Comparison of ENCODE assay signal across 18 cellular contexts in genomic region chr2:127951031-127951430, GRCh38.
DNase-seq lines count a peak whose midpoint lies in the region; ATAC-seq, FAIRE-seq and TF ChIP-seq lines count a peak whose summit lies in the region.
"Had no signal": no experiment of that assay in that cellular context is flagged by ENCODE, and none has a peak within 500 bp of the region (broad histone marks: within the 10 kb centered on the region; RNA-seq: fewer than 3 reads in every experiment).

No MANE protein-coding gene starts in this region.

- 63% methylated on average over 4 of the region's 4 CpGs for WGBS in hepatocyte (ENCODE audit: low lambda C conversion rate, missing lambda C conversion rate)
- WGBS in smooth muscle cell (ENCODE audit: low lambda C conversion rate): 74% methylated on average over 4 of the region's 4 CpGs

- H4K20me1 ChIP-seq in PC-3 (ENCODE audit: low read length): no peaks in the 10 kb centered on the region
- H4K20me1 ChIP-seq in hepatocyte (ENCODE audit: insufficient read depth, poor library complexity, severe bottlenecking): no peaks in the 10 kb centered on the region
- peaks cover 30% of the 10 kb centered on the region for H4K20me1 ChIP-seq in smooth muscle cell (ENCODE audit: low read depth)
- H4K20me1 ChIP-seq in neural progenitor cell (ENCODE audit: low read depth): peaks cover 4% of the 10 kb centered on the region

- POLR2A ChIA-PET in PC-3 (lab: Charles Lee; ENCODE audit: unreplicated experiment): no interaction called here

- H3K36me3 Mint-ChIP-seq in immature natural killer cell: peaks cover 21 to 51% (median 22%) of the 10 kb centered on the region in 3 donors
- H3K36me3 Mint-ChIP-seq in neural progenitor cell: peaks cover 25% of the 10 kb centered on the region

- peak overlapping the region; percentile 13; the same call in 1 of the 2 replicates for H3K27ac ChIP-seq in PC-3 (ENCODE audit: low read length)
- peak overlapping the region; percentile 59 for H3K27ac ChIP-seq in hepatocyte
- H3K27ac ChIP-seq in smooth muscle cell (ENCODE audit: low read depth): peak overlapping the region; percentile 25
- H3K27ac ChIP-seq in neural progenitor cell: no peak overlapping the region
- H3K27ac ChIP-seq: A549, PC-9, SJCRH30 had no signal

- no peak for FAIRE-seq in bronchial epithelial cell (lab: Jason Lieb, UNC)
- FAIRE-seq: A549, GM12878, H1 had no signal

- BruUV-seq in PC-3 (replicated peaks; lab: Mats Ljungman, UMichigan): no TSS peak

- H3K79me2 ChIP-seq in PC-3 (ENCODE audit: low read length) (no peaks in the 10 kb centered on the region), hepatocyte (no peaks in the 10 kb centered on the region), smooth muscle cell (ENCODE audit: low read depth) (no peaks in the 10 kb centered on the region), neural progenitor cell (ENCODE audit: low read depth) (no peaks in the 10 kb centered on the region)

- intact Hi-C loops in PC-3 (cut with micrococcal nuclease): no loop called here

- no peak overlapping the region for H3K4me3 ChIP-seq in PC-3 (ENCODE audit: low read length)
- no peak overlapping the region for H3K4me3 ChIP-seq in bronchial epithelial cell (ENCODE audit: low read depth, low read length)
- no peak overlapping the region for H3K4me3 ChIP-seq in hepatocyte
- no peak overlapping the region for H3K4me3 ChIP-seq in smooth muscle cell
- H3K4me3 ChIP-seq in neural progenitor cell: no peak overlapping the region
- H3K4me3 ChIP-seq: A549, GM12878, PC-9, SJCRH30 had no signal

- H3K9ac ChIP-seq in PC-3 (ENCODE audit: low read length): no peak overlapping the region
- no peak overlapping the region for H3K9ac ChIP-seq in smooth muscle cell (ENCODE audit: low read depth)
- no peak overlapping the region for H3K9ac ChIP-seq in neural progenitor cell

- H2AFZ ChIP-seq in PC-3 (ENCODE audit: low read length) (no peak overlapping the region), hepatocyte (no peak overlapping the region), smooth muscle cell (ENCODE audit: low read depth) (no peak overlapping the region), neural progenitor cell (replicated peaks) (no peak overlapping the region)
- H2AFZ ChIP-seq: PC-9 had no signal

- H3K4me3 Mint-ChIP-seq in immature natural killer cell (no peak overlapping the region), neural progenitor cell (no peak overlapping the region)
- H3K4me3 Mint-ChIP-seq: CD4-positive, alpha-beta T cell had no signal

- CTCF ChIA-PET in PC-3 (lab: Charles Lee): interaction anchor here (0.8 kb wide), 1 partner anchor 61 kb away, joined by 3 read pairs; no protein-coding TSS in a partner anchor

- H3K9me3 Mint-ChIP-seq in immature natural killer cell (no peaks in the 10 kb centered on the region), neural progenitor cell (no peaks in the 10 kb centered on the region)
- H3K9me3 Mint-ChIP-seq: CD4-positive, alpha-beta T cell had no signal

- H3K4me1 ChIP-seq in PC-3 (ENCODE audit: insufficient read depth, low read length) (peaks cover 15% of the 10 kb centered on the region), hepatocyte (ENCODE audit: insufficient read depth) (peaks cover 24% of the 10 kb centered on the region), smooth muscle cell (ENCODE audit: low read depth) (no peaks in the 10 kb centered on the region), neural progenitor cell (no peaks in the 10 kb centered on the region)
- H3K4me1 ChIP-seq: A549, SJCRH30 had no signal

- peaks cover 53% of the 10 kb centered on the region for H3K36me3 ChIP-seq in PC-3 (ENCODE audit: low read depth, low read length)
- peaks cover 8% of the 10 kb centered on the region for H3K36me3 ChIP-seq in bronchial epithelial cell (ENCODE audit: control insufficient read depth, insufficient read depth, low read length)
- no peaks in the 10 kb centered on the region for H3K36me3 ChIP-seq in hepatocyte (replicated peaks; ENCODE audit: insufficient read depth, low read depth)
- peaks cover 29% of the 10 kb centered on the region for H3K36me3 ChIP-seq in smooth muscle cell (ENCODE audit: low read depth)
- peaks cover 24% of the 10 kb centered on the region for H3K36me3 ChIP-seq in neural progenitor cell

- H3K27me3 ChIP-seq in PC-3 (ENCODE audit: low read length) (no peaks in the 10 kb centered on the region), bronchial epithelial cell (ENCODE audit: control insufficient read depth, insufficient read depth, low read length) (no peaks in the 10 kb centered on the region), hepatocyte (no peaks in the 10 kb centered on the region), smooth muscle cell (ENCODE audit: low read depth) (no peaks in the 10 kb centered on the region), neural progenitor cell (no peaks in the 10 kb centered on the region)
- H3K27me3 ChIP-seq: SJCRH30 had no signal

- H3K4me1 Mint-ChIP-seq in immature natural killer cell (peaks cover 0 to 2% of the 10 kb centered on the region in 2 donors), neural progenitor cell (no peaks in the 10 kb centered on the region)

- DNase-seq in PC-3 (peak; percentile 74), bronchial epithelial cell (ENCODE audit: low read depth) (peak; percentile 35), hepatocyte (ENCODE audit: low spot score) (peak; percentile 38), smooth muscle cell (lab: John Stamatoyannopoulos, UW; ENCODE audit: unreplicated experiment) (no peak), immature natural killer cell (no peak), neural progenitor cell (ENCODE audit: low spot score) (no peak)
- DNase-seq: Caco-2; CD4-positive, alpha-beta T cell; KG1; NCI-H1417; NCI-H187 treated with DMSO at 0.1 percent for 48 hours; NCI-H526; PC-9; SJCRH30 had no signal

- no peaks in the 10 kb centered on the region for H3F3A ChIP-seq in PC-3 (ENCODE audit: low read length, unreplicated experiment)
- no peaks in the 10 kb centered on the region for H3F3A ChIP-seq in smooth muscle cell (ENCODE audit: low read depth)
- H3F3A ChIP-seq in neural progenitor cell (ENCODE audit: low read depth): no peaks in the 10 kb centered on the region

- TF ChIP-seq CTCF in PC-3 (conservative IDR thresholded peaks at IDR 0.05; ENCODE audit: low read depth, low read length) (no peak), bronchial epithelial cell (IDR thresholded peaks at IDR 0.05; ENCODE audit: insufficient read depth, low read length, severe bottlenecking) (no peak), hepatocyte (IDR thresholded peaks at IDR 0.05; ENCODE audit: poor library complexity) (no peak), smooth muscle cell (IDR thresholded peaks at IDR 0.05; ENCODE audit: borderline replicate concordance, insufficient read depth, poor library complexity, severe bottlenecking) (no peak), neural progenitor cell (IDR thresholded peaks at IDR 0.05) (no peak)

- H3K27ac Mint-ChIP-seq in immature natural killer cell: no peak overlapping the region
- H3K27ac Mint-ChIP-seq in neural progenitor cell: no peak overlapping the region
- H3K27ac Mint-ChIP-seq: CD4-positive, alpha-beta T cell had no signal

- H3K27me3 Mint-ChIP-seq in immature natural killer cell (ENCODE audit: low read depth in 3 of 3) (no peaks in the 10 kb centered on the region), neural progenitor cell (ENCODE audit: insufficient read depth, low read depth) (no peaks in the 10 kb centered on the region)
- H3K27me3 Mint-ChIP-seq: CD4-positive, alpha-beta T cell had no signal

- no peaks in the 10 kb centered on the region for H3K9me2 ChIP-seq in PC-3 (replicated peaks; ENCODE audit: low read length)
- no peaks in the 10 kb centered on the region for H3K9me2 ChIP-seq in hepatocyte (replicated peaks; ENCODE audit: insufficient read depth)

- H3K4me2 ChIP-seq in PC-3 (ENCODE audit: low read length): peak overlapping the region; percentile 3; the same call in 1 of the 2 replicates
- no peak overlapping the region for H3K4me2 ChIP-seq in hepatocyte
- no peak overlapping the region for H3K4me2 ChIP-seq in smooth muscle cell
- no peak overlapping the region for H3K4me2 ChIP-seq in neural progenitor cell
- H3K4me2 ChIP-seq: A549, PC-9 had no signal

- ATAC-seq in PC-3 (peak; percentile 94), HG02870 (IDR thresholded peaks at IDR 0.05; ENCODE audit: unreplicated experiment) (no peak)
- ATAC-seq: A549 had no signal

- no peaks in the 10 kb centered on the region for H3K9me3 ChIP-seq in PC-3 (ENCODE audit: low read length)
- no peaks in the 10 kb centered on the region for H3K9me3 ChIP-seq in hepatocyte (ENCODE audit: low read depth)
- no peaks in the 10 kb centered on the region for H3K9me3 ChIP-seq in smooth muscle cell (replicated peaks; ENCODE audit: low read depth)
- H3K9me3 ChIP-seq in neural progenitor cell (ENCODE audit: low read depth): no peaks in the 10 kb centered on the region
- H3K9me3 ChIP-seq: A549, Caco-2, SJCRH30 had no signal

Comparison
In these comparisons a context has a peak if more than half of its experiments do, and no peak if none do; other contexts are left out.
1. DNase-seq: peak in PC-3 (single experiment), bronchial epithelial cell (single experiment) and hepatocyte (single experiment); none in smooth muscle cell (single experiment), immature natural killer cell (0 of 3) and neural progenitor cell (single experiment).